ENCODE assay signal across 33 cellular contexts in genomic region chr11:107472966-107473365, GRCh38.
"Had no signal": no experiment of that assay in that cellular context is flagged by ENCODE, and none has a peak within 500 bp of the region (broad histone marks: within the 10 kb centered on the region; RNA-seq: fewer than 3 reads in every experiment).

No MANE protein-coding gene starts in this region.

- ATAC-seq: activated CD4-positive, CD25-positive, alpha-beta regulatory T cell treated with anti-CD3 and anti-CD28 coated beads, Interleukin-2, amount 50 U/mL, for 24 hours; activated T-cell treated with anti-CD3 and anti-CD28 coated beads, Interleukin-2, amount 50 U/mL, for 72 hours; esophagus mucosa; gastroesophageal sphincter; heart right ventricle; T-helper 17 cell had no signal

- H3K36me3 Mint-ChIP-seq: activated naive CD4-positive, alpha-beta T cell treated with anti-CD3 and anti-CD28 coated beads, Interleukin-2, amount 10 ng/mL, durations not matched to agents 7 days and 5 days; activated naive CD8-positive, alpha-beta T cell had no signal

- H3K36me3 ChIP-seq: brain microvascular endothelial cell, gastroesophageal sphincter, heart right ventricle, WERI-Rb-1 had no signal

- FAIRE-seq: astrocyte, colon, endometrium, endothelial cell of umbilical vein had no signal

- H3K9me3 Mint-ChIP-seq: activated CD4-positive, alpha-beta memory T cell treated with anti-CD3 and anti-CD28 coated beads, Interleukin-2, amount 10 ng/mL, durations not matched to agents 7 days and 5 days; activated CD4-positive, alpha-beta T cell treated with anti-CD3 and anti-CD28 coated beads, Interleukin-2, amount 10 ng/mL, durations not matched to agents 7 days and 5 days; activated naive CD4-positive, alpha-beta T cell treated with anti-CD3 and anti-CD28 coated beads, Interleukin-2, amount 10 ng/mL, durations not matched to agents 7 days and 5 days; activated T-cell treated with anti-CD3 and anti-CD28 coated beads, Interleukin-2, amount 50 U/mL, for 24 hours; activated T-cell treated with anti-CD3 and anti-CD28 coated beads, Interleukin-2, amount 50 U/mL, for 72 hours; T-helper 2 cell treated with Interferon-gamma antibody and Interleukin-4, amounts not matched to agents 5 μg/mL and 100 μg/mL, for 36 hours had no signal

- H3K4me3 Mint-ChIP-seq: activated B cell treated with CpG ODN at 0.5 μM for 24 hours; activated CD4-positive, alpha-beta memory T cell treated with anti-CD3 and anti-CD28 coated beads, Interleukin-2, amount 10 ng/mL, durations not matched to agents 7 days and 5 days; activated CD4-positive, alpha-beta T cell treated with anti-CD3 and anti-CD28 coated beads, Interleukin-2, amount 10 ng/mL, durations not matched to agents 7 days and 5 days; activated naive CD4-positive, alpha-beta T cell treated with anti-CD3 and anti-CD28 coated beads, Interleukin-2, amount 10 ng/mL, durations not matched to agents 7 days and 5 days; activated naive CD8-positive, alpha-beta T cell; activated T-cell treated with anti-CD3 and anti-CD28 coated beads, Interleukin-2, amount 50 U/mL, for 24 hours; activated T-cell treated with anti-CD3 and anti-CD28 coated beads, Interleukin-2, amount 50 U/mL, for 72 hours; T-helper 17 cell; T-helper 2 cell treated with Interferon-gamma antibody and Interleukin-4, amounts not matched to agents 5 μg/mL and 100 μg/mL, for 36 hours had no signal

- H3K27ac Mint-ChIP-seq: activated B cell treated with CpG ODN at 0.5 μM for 24 hours; activated CD4-positive, alpha-beta memory T cell treated with anti-CD3 and anti-CD28 coated beads, Interleukin-2, amount 10 ng/mL, durations not matched to agents 7 days and 5 days; activated CD4-positive, alpha-beta T cell treated with anti-CD3 and anti-CD28 coated beads, Interleukin-2, amount 10 ng/mL, durations not matched to agents 7 days and 5 days; activated naive CD4-positive, alpha-beta T cell treated with anti-CD3 and anti-CD28 coated beads, Interleukin-2, amount 10 ng/mL, durations not matched to agents 7 days and 5 days; activated naive CD8-positive, alpha-beta T cell; activated T-cell treated with anti-CD3 and anti-CD28 coated beads, Interleukin-2, amount 50 U/mL, for 24 hours; activated T-cell treated with anti-CD3 and anti-CD28 coated beads, Interleukin-2, amount 50 U/mL, for 72 hours; T-helper 17 cell; T-helper 2 cell treated with Interferon-gamma antibody and Interleukin-4, amounts not matched to agents 5 μg/mL and 100 μg/mL, for 36 hours had no signal

- DNase-seq: activated B cell treated with CpG ODN at 0.5 μM for 24 hours; activated CD4-positive, alpha-beta memory T cell treated with anti-CD3 and anti-CD28 coated beads, Interleukin-2, amount 10 ng/mL, durations not matched to agents 7 days and 5 days; activated CD4-positive, alpha-beta T cell treated with anti-CD3 and anti-CD28 coated beads, Interleukin-2, amount 10 ng/mL, durations not matched to agents 7 days and 5 days; activated CD4-positive, alpha-beta T cell treated with anti-CD3 and anti-CD28 coated beads, Interleukin-2, amount 50 U/mL, for 4 hours; activated CD8-positive, alpha-beta memory T cell treated with anti-CD3 and anti-CD28 coated beads, Interleukin-2, amount 50 U/mL, for 48 hours; activated gamma-delta T cell; activated naive CD4-positive, alpha-beta T cell; activated naive CD4-positive, alpha-beta T cell treated with anti-CD3 and anti-CD28 coated beads, Interleukin-2, amount 10 ng/mL, durations not matched to agents 7 days and 5 days; activated T-cell treated with anti-CD3 and anti-CD28 coated beads for 4 hours; activated T-cell treated with anti-CD3 and anti-CD28 coated beads, Interleukin-2, amount 50 U/mL, for 24 hours; activated T-cell treated with anti-CD3 and anti-CD28 coated beads, Interleukin-2, amount 50 U/mL, for 72 hours; amniotic stem cell; anterior cingulate cortex; brain microvascular endothelial cell; caudate nucleus; cortex of kidney; effector CD8-positive, alpha-beta T cell; foreskin fibroblast; heart right ventricle; T-helper 1 cell; T-helper 17 cell; T1000; WERI-Rb-1 had no signal

- H3K27me3 ChIP-seq: brain microvascular endothelial cell, hepatocyte had no signal

- H3K4me3 ChIP-seq: gastroesophageal sphincter, heart right ventricle, hepatocyte had no signal

- H3K4me1 Mint-ChIP-seq: activated B cell treated with CpG ODN at 0.5 μM for 24 hours; activated CD4-positive, alpha-beta memory T cell treated with anti-CD3 and anti-CD28 coated beads, Interleukin-2, amount 10 ng/mL, durations not matched to agents 7 days and 5 days; activated CD4-positive, alpha-beta T cell treated with anti-CD3 and anti-CD28 coated beads, Interleukin-2, amount 10 ng/mL, durations not matched to agents 7 days and 5 days; activated naive CD4-positive, alpha-beta T cell treated with anti-CD3 and anti-CD28 coated beads, Interleukin-2, amount 10 ng/mL, durations not matched to agents 7 days and 5 days; T-helper 17 cell had no signal
